8 cellular contexts compared by ENCODE assay signal in genomic region chrX:123859828-123860505, GRCh38. TPM values are rescaled to one million over a fixed set of nuclear protein-coding genes. Genes with fewer than 3 reads are reported as not detected.
DNase-seq lines count a peak whose midpoint lies in the region; ATAC-seq and TF ChIP-seq lines count a peak whose summit lies in the region.

Gene XIAP (plus strand): TSS chrX:123860053. CDS start chrX:123885663, 25,610 bp downstream.

- POLR2A ChIA-PET in AG04449 (lab: Yijun Ruan, JAX), result interaction anchor here (0.6 kb wide), 1 partner anchor 11 kb away, joined by 3 read pairs; no protein-coding TSS in a partner anchor

- CTCF ChIA-PET in AG04449 (lab: Yijun Ruan, JAX), result no interaction called here

- H3K27ac Mint-ChIP-seq in chondrocyte (ENCODE audit: unreplicated experiment), result peak within 1 kb of the TSS; percentile 98

- no peaks in the 10 kb centered on the region for H3K27me3 Mint-ChIP-seq in chondrocyte (ENCODE audit: low read depth)

- DNase-seq in AG04449 (ENCODE audit: low read depth, low spot score) (no peak), NCI-H2227 treated with DMSO at 0.1 percent for 48 hours (lab: John Stamatoyannopoulos, UW) (peak; percentile 93), chondrocyte (ENCODE audit: low spot score) (peak; percentile 95), kidney epithelial cell (ENCODE audit: low read depth) (peak; percentile 54)
- peak; percentile 36 for DNase-seq in activated CD4-positive, alpha-beta T cell treated with anti-CD3 and anti-CD28 coated beads for 1 hour
- peak; percentile 12 to 27 for DNase-seq in stimulated activated CD4-positive, alpha-beta T cell treated with anti-CD3 and anti-CD28 coated beads, Interleukin-1b, Interleukin-23, amount 100 ng/mL, for 1 hour (ENCODE audit: low read depth in 2 of 2)

- no peak for TF ChIP-seq CTCF in AG04449 (IDR thresholded peaks at IDR 0.05; ENCODE audit: insufficient read depth, low read length, missing control alignments)
- peak; percentile 14 for TF ChIP-seq CTCF in chondrocyte (IDR thresholded peaks at IDR 0.05)
- TF ChIP-seq CTCF in kidney epithelial cell (IDR thresholded peaks at IDR 0.05; ENCODE audit: insufficient read depth, low read length, poor library complexity, severe bottlenecking), result no peak

- H3K4me3 Mint-ChIP-seq in chondrocyte (ENCODE audit: unreplicated experiment), result peak within 1 kb of the TSS; percentile 80

- H3K36me3 ChIP-seq in kidney epithelial cell (ENCODE audit: control insufficient read depth, insufficient read depth, low read length), result no peaks in the 10 kb centered on the region

- ATAC-seq in HG03064 (IDR thresholded peaks at IDR 0.05; ENCODE audit: low read depth, unreplicated experiment), result peak; percentile 69

- H3K4me3 ChIP-seq in AG04449 (ENCODE audit: low read depth, low read length) (peak within 1 kb of the TSS; percentile 66), kidney epithelial cell (ENCODE audit: low read depth, low read length) (peak within 1 kb of the TSS; percentile 54)

- H3K36me3 Mint-ChIP-seq in chondrocyte (ENCODE audit: low read depth), result no peaks in the 10 kb centered on the region

- peaks cover 16% of the 10 kb centered on the region for H3K9me3 Mint-ChIP-seq in chondrocyte (ENCODE audit: low read depth)

- H3K27me3 ChIP-seq in kidney epithelial cell (ENCODE audit: control insufficient read depth, insufficient read depth, low read length), result no peaks in the 10 kb centered on the region

- peaks cover 15% of the 10 kb centered on the region for H3K4me1 Mint-ChIP-seq in chondrocyte (ENCODE audit: low read depth)

- peak; percentile 57 for TF ChIP-seq POLR2A in GM18526 (IDR thresholded peaks at IDR 0.05; ENCODE audit: extremely low read depth, insufficient read length)

RNA-seq across cellular contexts. Expression of gene XIAP, which starts in this region (rescaled TPM):
- total RNA-seq in chondrocyte, result 40.1 to 47.8 TPM (median 44.7 TPM) in 3 replicates
- total RNA-seq in kidney epithelial cell, result 31.3 and 40.8 TPM in 2 replicates
